In the genomic region with DNA sequence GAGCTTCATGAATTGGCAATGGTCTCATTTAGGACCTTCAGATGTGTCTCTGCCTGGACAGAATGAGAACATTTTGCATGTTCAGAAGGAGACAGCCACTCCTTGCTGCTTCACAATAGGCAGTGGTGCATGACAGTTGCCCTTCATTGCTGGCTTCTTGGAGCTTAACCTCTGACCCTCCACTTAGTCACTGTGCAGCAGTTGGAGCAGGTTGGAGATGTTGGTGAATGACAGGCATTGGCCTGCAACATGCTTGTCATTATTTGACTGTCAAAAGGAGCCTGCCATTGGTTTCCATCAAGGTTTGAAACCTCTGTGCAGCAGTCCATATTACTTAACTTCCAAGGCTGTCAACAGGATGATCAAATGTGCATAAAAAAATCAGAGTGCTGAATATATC, we compare ENCODE assay signal across 1 cellular context.
TF ChIP-seq lines count a peak whose summit lies in the region.

No MANE protein-coding gene starts in this region.

TF ChIP-seq in HCT116, 20 proteins besides CTCF, POLR2A, EP300 and RAD21 (continued from another document):
- TF ChIP-seq, protein P1, sequence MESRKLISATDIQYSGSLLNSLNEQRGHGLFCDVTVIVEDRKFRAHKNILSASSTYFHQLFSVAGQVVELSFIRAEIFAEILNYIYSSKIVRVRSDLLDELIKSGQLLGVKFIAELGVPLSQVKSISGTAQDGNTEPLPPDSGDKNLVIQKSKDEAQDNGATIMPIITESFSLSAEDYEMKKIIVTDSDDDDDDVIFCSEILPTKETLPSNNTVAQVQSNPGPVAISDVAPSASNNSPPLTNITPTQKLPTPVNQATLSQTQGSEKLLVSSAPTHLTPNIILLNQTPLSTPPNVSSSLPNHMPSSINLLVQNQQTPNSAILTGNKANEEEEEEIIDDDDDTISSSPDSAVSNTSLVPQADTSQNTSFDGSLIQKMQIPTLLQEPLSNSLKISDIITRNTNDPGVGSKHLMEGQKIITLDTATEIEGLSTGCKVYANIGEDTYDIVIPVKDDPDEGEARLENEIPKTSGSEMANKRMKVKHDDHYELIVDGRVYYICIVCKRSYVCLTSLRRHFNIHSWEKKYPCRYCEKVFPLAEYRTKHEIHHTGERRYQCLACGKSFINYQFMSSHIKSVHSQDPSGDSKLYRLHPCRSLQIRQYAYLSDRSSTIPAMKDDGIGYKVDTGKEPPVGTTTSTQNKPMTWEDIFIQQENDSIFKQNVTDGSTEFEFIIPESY (IDR thresholded peaks at IDR 0.05; ENCODE audit: extremely low read depth, insufficient replicate concordance, low read length): no peak
- TF ChIP-seq ELF1 (IDR thresholded peaks at IDR 0.05; ENCODE audit: borderline replicate concordance, low read depth) (no peak), POLR2AphosphoS5 (IDR thresholded peaks at IDR 0.05; ENCODE audit: low read depth, low read length) (no peak), SRF (IDR thresholded peaks at IDR 0.05; ENCODE audit: low read depth) (no peak)
TF ChIP-seq in HCT116: peak in this region for 0.
